ENCODE assay signal across 19 cellular contexts in the genomic region with DNA sequence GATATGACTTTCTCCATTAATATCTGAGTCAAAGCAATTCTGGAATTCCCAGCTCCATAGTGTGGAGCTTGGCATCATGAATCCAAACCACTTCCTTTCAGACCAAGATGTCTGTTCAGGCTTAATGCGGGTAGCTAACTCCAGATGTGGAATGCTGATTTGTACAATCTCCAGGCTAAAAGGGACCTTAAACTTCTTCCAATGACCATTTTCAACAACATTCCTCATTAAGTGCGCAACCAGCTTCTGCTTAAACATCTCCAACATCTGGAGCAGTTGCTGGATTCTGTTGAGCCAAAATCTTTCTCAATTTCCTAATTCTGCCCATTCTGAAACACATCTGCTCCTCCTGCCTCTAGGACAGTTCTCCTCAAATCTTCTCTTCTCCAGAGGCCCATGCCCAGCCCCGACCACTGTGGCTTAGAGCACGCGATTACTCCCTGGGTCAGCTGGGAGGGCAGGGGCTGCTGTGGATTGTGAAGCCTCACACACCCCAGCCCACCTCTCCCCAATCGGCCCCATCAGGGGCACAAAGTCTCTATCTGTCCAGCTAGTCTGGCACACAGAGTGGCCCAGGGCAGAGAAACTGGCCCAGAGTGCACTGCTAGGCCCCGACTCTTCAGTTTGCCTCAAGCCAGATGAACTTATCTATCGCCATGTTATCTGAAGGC. TPM values are rescaled to one million over a fixed set of nuclear protein-coding genes. Genes with fewer than 3 reads are reported as not detected.
A peak's percentile ranks its signal among the peaks of the same experiment; 100 is the strongest.
DNase-seq lines count a peak whose midpoint lies in the region; ATAC-seq, FAIRE-seq and TF ChIP-seq lines count a peak whose summit lies in the region.
"Had no signal": no experiment of that assay in that cellular context is flagged by ENCODE, and none has a peak within 500 bp of the region (broad histone marks: within the 10 kb centered on the region; RNA-seq: fewer than 3 reads in every experiment).

No MANE protein-coding gene starts in this region.

- H3K4me3 ChIP-seq in right cardiac atrium (ENCODE audit: low read length), result no peak overlapping the region

- H3K4me1 ChIP-seq in right cardiac atrium (ENCODE audit: control insufficient read depth, insufficient read depth, low read length), result peaks cover 15% of the 10 kb centered on the region

- no peaks in the 10 kb centered on the region for H3K27me3 ChIP-seq in right cardiac atrium (ENCODE audit: control insufficient read depth, insufficient read depth)

- DNase-seq in AG20443 (ENCODE audit: low spot score), result peak; percentile 60
- DNase-seq in caudate nucleus (lab: John Stamatoyannopoulos, UW), result no peak
- DNase-seq in right cardiac atrium, result no peak
- peak; percentile 21 for DNase-seq in retina
- DNase-seq in activated CD8-positive, alpha-beta memory T cell treated with anti-CD3 and anti-CD28 coated beads, Interleukin-2, amount 50 U/mL, for 4 hours, result no peak
- no peak for DNase-seq in RCC 7860 (ENCODE audit: low spot score)
- DNase-seq in erythroblast (lab: John Stamatoyannopoulos, UW), result no peak
- DNase-seq in GOT3 (lab: John Stamatoyannopoulos, UW), result no peak
- DNase-seq: ACHN; activated CD4-positive, alpha-beta T cell treated with anti-CD3 and anti-CD28 coated beads, Interleukin-2, amount 50 U/mL, for 48 hours; activated gamma-delta T cell; central memory CD4-positive, alpha-beta T cell; DMS153; NCI-H524; T-helper 9 cell had no signal

- ATAC-seq in right cardiac atrium, result peak; percentile 56 to 62

- H3K27ac ChIP-seq in caudate nucleus (ENCODE audit: low read depth, low read length) (peak overlapping the region; percentile 100), right cardiac atrium (ENCODE audit: low read length) (peak overlapping the region; percentile 90)
- H3K27ac ChIP-seq: RWPE1 had no signal

- no peak for FAIRE-seq in RCC 7860 (lab: Jason Lieb, UNC)

- intact Hi-C loops in right cardiac atrium (cut with DNase I), result no loop called here

- H3K9me3 ChIP-seq in right cardiac atrium (ENCODE audit: control insufficient read depth, low read length), result no peaks in the 10 kb centered on the region

- WGBS in right cardiac atrium, result 46% methylated on average over 8 of the region's 8 CpGs

- TF ChIP-seq POLR2A in erythroblast (IDR thresholded peaks at IDR 0.05; ENCODE audit: low read length), result no peak

RNA-seq across cellular contexts. Expression of gene ASPA, which starts 36.2 kb away (rescaled TPM):
- 1 to 10 TPM; 1.6 to 5.5 (median 2.5) TPM for total RNA-seq in right cardiac atrium
- 1.6 TPM for polyA plus RNA-seq in right cardiac atrium

RNA-seq across cellular contexts. Expression of gene SPATA22, which starts 40.4 kb away (rescaled TPM):
- total RNA-seq in right cardiac atrium, result 1 to 10 TPM in 1 of 4 donors, under 1 TPM in 1, not detected in 2; 0.45 to 1.6 TPM
- polyA plus RNA-seq in right cardiac atrium, result 1.5 TPM
- total RNA-seq: LHCN-M2, myocyte, ureter had no signal

RNA-seq across cellular contexts. Expression of gene TRPV3, which starts 45.6 kb away (rescaled TPM):
- total RNA-seq in right cardiac atrium, result 1 to 10 TPM; 2.6 to 3.3 (median 2.8) TPM
- 1.6 TPM for polyA plus RNA-seq in right cardiac atrium

Comparison
In these comparisons a context has a peak if more than half of its experiments do, and no peak if none do; other contexts are left out.
1. DNase-seq: peak in AG20443 (single experiment) and retina (single experiment); none in caudate nucleus (0 of 61), right cardiac atrium (0 of 3), activated CD8-positive, alpha-beta memory T cell treated with anti-CD3 and anti-CD28 coated beads, Interleukin-2, amount 50 U/mL, for 4 hours (single experiment), RCC 7860 (single experiment), erythroblast (0 of 2) and GOT3 (single experiment).